14 cellular contexts compared by ENCODE assay signal in the genomic region with DNA sequence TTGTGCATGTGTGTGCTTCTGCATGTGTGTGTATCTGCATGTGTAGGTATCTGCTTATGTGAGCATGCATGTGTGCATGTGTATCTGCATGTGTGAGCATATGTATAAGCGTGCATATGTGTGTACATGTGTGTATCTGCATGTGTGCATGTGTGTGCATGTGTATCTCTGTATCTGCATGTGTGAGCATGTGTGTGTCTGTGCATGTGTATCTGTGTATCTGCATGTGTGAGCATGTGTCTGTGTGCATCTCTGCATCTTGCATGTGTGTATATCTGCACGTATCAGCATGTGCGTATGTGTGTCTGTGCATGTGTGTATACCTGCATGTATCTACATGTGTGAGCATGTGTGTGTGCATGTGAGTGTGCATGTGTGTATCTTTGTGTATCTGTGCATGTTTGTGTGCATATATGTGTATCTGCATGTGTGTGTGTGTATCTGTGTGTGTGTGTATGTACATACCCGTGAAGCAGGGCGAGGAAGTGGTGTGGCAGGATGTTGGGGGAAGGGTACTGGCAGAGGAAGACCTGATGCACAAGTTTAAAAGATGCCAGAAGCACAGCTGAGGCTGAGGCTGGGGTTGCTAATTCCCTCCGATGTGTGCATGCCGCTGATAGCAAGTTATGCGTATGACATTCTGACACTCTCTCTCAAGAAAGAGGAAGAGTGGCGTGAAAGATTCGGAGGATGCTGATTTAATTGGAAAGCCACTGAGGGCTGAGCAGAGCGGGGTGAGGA.
DNase-seq lines count a peak whose midpoint lies in the region; ATAC-seq and TF ChIP-seq lines count a peak whose summit lies in the region.
"Had no signal": no experiment of that assay in that cellular context is flagged by ENCODE, and none has a peak within 500 bp of the region (broad histone marks: within the 10 kb centered on the region; RNA-seq: fewer than 3 reads in every experiment).

No MANE protein-coding gene starts in this region.

- intact Hi-C loops in esophagus squamous epithelium (cut with DNase I) = no loop called here

- H3K9me3 Mint-ChIP-seq in glutamatergic neuron (ENCODE audit: unreplicated experiment) = peaks cover 7% of the 10 kb centered on the region

- peak; percentile 35 for ATAC-seq in T-helper 17 cell
- ATAC-seq: esophagus mucosa had no signal

- H3K4me1 ChIP-seq in BLaER1 (peaks cover 23% of the 10 kb centered on the region), esophagus squamous epithelium (no peaks in the 10 kb centered on the region)
- H3K4me1 ChIP-seq: Caco-2, colonic mucosa, left ventricle myocardium inferior had no signal

- no peaks in the 10 kb centered on the region for H4K20me1 ChIP-seq in BLaER1

- H3K27me3 ChIP-seq in BLaER1 = no peaks in the 10 kb centered on the region
- H3K27me3 ChIP-seq in esophagus squamous epithelium = peaks cover 0 to 23% (median 0%) of the 10 kb centered on the region in 4 donors
- H3K27me3 ChIP-seq: colonic mucosa had no signal

- H3K27ac ChIP-seq in BLaER1 (no peak overlapping the region), esophagus squamous epithelium (no peak overlapping the region)
- H3K27ac ChIP-seq: colonic mucosa, left ventricle myocardium inferior had no signal

- peak; percentile 52 for DNase-seq in NCI-H146 (lab: John Stamatoyannopoulos, UW)
- DNase-seq in NCI-H146 treated with DMSO at 0.1 percent for 48 hours (lab: John Stamatoyannopoulos, UW; ENCODE audit: unreplicated experiment) = no peak
- DNase-seq in T-helper 17 cell = no peak
- peak; percentile 4 for DNase-seq in glutamatergic neuron
- no peak for DNase-seq in GM19240 (ENCODE audit: insufficient read length, low spot score)
- DNase-seq in H4 (ENCODE audit: low spot score) = no peak
- DNase-seq in esophagus squamous epithelium (lab: John Stamatoyannopoulos, UW) = no peak
- DNase-seq: 8988T, Caco-2, colonic mucosa, left ventricle myocardium inferior, NCI-H526 had no signal

- no peak overlapping the region for H3K9ac ChIP-seq in BLaER1

- peak overlapping the region; percentile 44 for H3K4me2 ChIP-seq in BLaER1

- peaks cover 49% of the 10 kb centered on the region for H3K27me3 Mint-ChIP-seq in T-helper 17 cell
- H3K27me3 Mint-ChIP-seq in glutamatergic neuron (ENCODE audit: unreplicated experiment) = no peaks in the 10 kb centered on the region

- 55 to 61% methylated on average over 11 of the region's 11 CpGs for WGBS in esophagus squamous epithelium, 2 donors

- peak overlapping the region; percentile 90 for H3K27ac Mint-ChIP-seq in T-helper 17 cell
- no peak overlapping the region for H3K27ac Mint-ChIP-seq in glutamatergic neuron (ENCODE audit: unreplicated experiment)

- H3K4me3 ChIP-seq in BLaER1 (no peak overlapping the region), esophagus squamous epithelium (no peak overlapping the region)
- H3K4me3 ChIP-seq: colonic mucosa, left ventricle myocardium inferior had no signal

- H3K9me3 ChIP-seq in BLaER1 (0 out of 2 replicates have a peak, but pooled peaks cover 4% of the 10 kb centered on the region), T-helper 17 cell (ENCODE audit: control insufficient read depth, low read length, poor library complexity, severe bottlenecking) (no peaks in the 10 kb centered on the region), esophagus squamous epithelium (no peaks in the 10 kb centered on the region)
- H3K9me3 ChIP-seq: Caco-2, colonic mucosa had no signal

- TF ChIP-seq CTCF in glutamatergic neuron (IDR thresholded peaks at IDR 0.05; ENCODE audit: partially characterized antibody, unreplicated experiment) (no peak), esophagus squamous epithelium (IDR thresholded peaks at IDR 0.05) (no peak)

- H3K36me3 ChIP-seq in BLaER1 (no peaks in the 10 kb centered on the region), esophagus squamous epithelium (no peaks in the 10 kb centered on the region)
- H3K36me3 ChIP-seq: colonic mucosa, left ventricle myocardium inferior had no signal

- H3K4me1 Mint-ChIP-seq in T-helper 17 cell (peaks cover 25% of the 10 kb centered on the region), glutamatergic neuron (ENCODE audit: low read depth, unreplicated experiment) (peaks cover 1% of the 10 kb centered on the region)

- peaks cover 2% of the 10 kb centered on the region for H3K36me3 Mint-ChIP-seq in T-helper 17 cell (ENCODE audit: low read depth)
- no peaks in the 10 kb centered on the region for H3K36me3 Mint-ChIP-seq in glutamatergic neuron (ENCODE audit: unreplicated experiment)

- no peak for TF ChIP-seq POLR2A in esophagus squamous epithelium (IDR thresholded peaks at IDR 0.05)

- H3K4me3 Mint-ChIP-seq in T-helper 17 cell (peak overlapping the region; percentile 64), glutamatergic neuron (ENCODE audit: unreplicated experiment) (no peak overlapping the region)

Comparison
In these comparisons a context has a peak if more than half of its experiments do, and no peak if none do; other contexts are left out.
1. DNase-seq: peak in NCI-H146 (single experiment) and glutamatergic neuron (single experiment); none in NCI-H146 treated with DMSO at 0.1 percent for 48 hours (single experiment), T-helper 17 cell (0 of 3), GM19240 (single experiment), H4 (single experiment) and esophagus squamous epithelium (single experiment).